ENCODE assay signal across 1 cellular context in genomic region chr18:22563098-22563707, GRCh38.
TF ChIP-seq lines count a peak whose summit lies in the region.

No MANE protein-coding gene starts in this region.

TF ChIP-seq in HEK293, 187 proteins besides CTCF, POLR2A, EP300 and RAD21 (continued from another document and continues in another):
- TF ChIP-seq ZNF510 (tag by site-specific recombination; IDR thresholded peaks at IDR 0.05; ENCODE audit: insufficient replicate concordance) (no peak), ZNF19 (tag by site-specific recombination; IDR thresholded peaks at IDR 0.05; ENCODE audit: low read depth) (no peak), ZNF610 (tag by site-specific recombination; IDR thresholded peaks at IDR 0.05; ENCODE audit: borderline replicate concordance) (no peak), OSR2 (tag by site-specific recombination; IDR thresholded peaks at IDR 0.05) (no peak), KLF7 (tag by site-specific recombination; IDR thresholded peaks at IDR 0.05; ENCODE audit: borderline replicate concordance) (no peak), ZNF549 (tag by site-specific recombination; IDR thresholded peaks at IDR 0.05) (no peak), HOXA7 (CRISPR knock-in tag; IDR thresholded peaks at IDR 0.05; ENCODE audit: borderline replicate concordance) (no peak), ZNF561 (tag by site-specific recombination; IDR thresholded peaks at IDR 0.05; ENCODE audit: borderline replicate concordance) (no peak), ZNF518A (tag by site-specific recombination; conservative IDR thresholded peaks at IDR 0.05; ENCODE audit: low read depth) (no peak), KLF1 (tag by site-specific recombination; IDR thresholded peaks at IDR 0.05) (no peak), SP3 (tag by site-specific recombination; IDR thresholded peaks at IDR 0.05) (no peak), ZNF362 (tag by site-specific recombination; IDR thresholded peaks at IDR 0.05) (no peak), ZBTB48 (tag by site-specific recombination; IDR thresholded peaks at IDR 0.05) (0 out of 2 replicates have a peak, but pooled peaks have one; percentile 33), ZNF548 (tag by site-specific recombination; IDR thresholded peaks at IDR 0.05) (no peak), ZFP3 (tag by site-specific recombination; IDR thresholded peaks at IDR 0.05; ENCODE audit: low read depth) (no peak), ZBTB26 (tag by site-specific recombination; optimal IDR thresholded peaks at IDR 0.05) (no peak), ZNF514 (tag by site-specific recombination; IDR thresholded peaks at IDR 0.05) (no peak), SALL2 (tag by site-specific recombination; IDR thresholded peaks at IDR 0.05; ENCODE audit: borderline replicate concordance) (no peak), ZNF530 (tag by site-specific recombination; IDR thresholded peaks at IDR 0.05; ENCODE audit: low read depth) (no peak), ZBTB21 (tag by site-specific recombination; IDR thresholded peaks at IDR 0.05) (no peak), ZBTB7A (tag by site-specific recombination; IDR thresholded peaks at IDR 0.05; ENCODE audit: low read depth) (no peak), ZBTB10 (tag by site-specific recombination; IDR thresholded peaks at IDR 0.05) (no peak), ZNF404 (tag by site-specific recombination; IDR thresholded peaks at IDR 0.05) (no peak), ZBTB44 (tag by site-specific recombination; IDR thresholded peaks at IDR 0.05) (no peak), ZNF114 (tag by site-specific recombination; IDR thresholded peaks at IDR 0.05) (no peak), ZNF600 (tag by site-specific recombination; IDR thresholded peaks at IDR 0.05) (no peak), ZNF639 (tag by site-specific recombination; IDR thresholded peaks at IDR 0.05) (no peak), ZNF221 (tag by site-specific recombination; IDR thresholded peaks at IDR 0.05; ENCODE audit: borderline replicate concordance) (no peak), ZNF629 (tag by site-specific recombination; IDR thresholded peaks at IDR 0.05) (no peak), ZNF658 (tag by site-specific recombination; IDR thresholded peaks at IDR 0.05) (no peak), ZNF654 (tag by site-specific recombination; IDR thresholded peaks at IDR 0.05; ENCODE audit: low read depth) (peak; percentile 90), KLF17 (tag by site-specific recombination; IDR thresholded peaks at IDR 0.05) (no peak), ZNF501 (tag by site-specific recombination; IDR thresholded peaks at IDR 0.05) (0 out of 2 replicates have a peak, but pooled peaks have one; percentile 34), ZNF366 (tag by site-specific recombination; conservative IDR thresholded peaks at IDR 0.05) (peak; percentile 48; the same call in 1 of the 2 replicates), ZNF391 (tag by site-specific recombination; IDR thresholded peaks at IDR 0.05; ENCODE audit: borderline replicate concordance, low read depth) (no peak), ZNF433 (tag by site-specific recombination; IDR thresholded peaks at IDR 0.05; ENCODE audit: low read depth) (no peak), ZNF571 (tag by site-specific recombination; IDR thresholded peaks at IDR 0.05) (no peak), MEIS1 (CRISPR knock-in tag; IDR thresholded peaks at IDR 0.05; ENCODE audit: borderline replicate concordance) (no peak), ZNF394 (tag by site-specific recombination; IDR thresholded peaks at IDR 0.05; ENCODE audit: borderline replicate concordance) (peak; percentile 38), ZNF768 (tag by site-specific recombination; IDR thresholded peaks at IDR 0.05) (no peak)
- TF ChIP-seq, protein P1, sequence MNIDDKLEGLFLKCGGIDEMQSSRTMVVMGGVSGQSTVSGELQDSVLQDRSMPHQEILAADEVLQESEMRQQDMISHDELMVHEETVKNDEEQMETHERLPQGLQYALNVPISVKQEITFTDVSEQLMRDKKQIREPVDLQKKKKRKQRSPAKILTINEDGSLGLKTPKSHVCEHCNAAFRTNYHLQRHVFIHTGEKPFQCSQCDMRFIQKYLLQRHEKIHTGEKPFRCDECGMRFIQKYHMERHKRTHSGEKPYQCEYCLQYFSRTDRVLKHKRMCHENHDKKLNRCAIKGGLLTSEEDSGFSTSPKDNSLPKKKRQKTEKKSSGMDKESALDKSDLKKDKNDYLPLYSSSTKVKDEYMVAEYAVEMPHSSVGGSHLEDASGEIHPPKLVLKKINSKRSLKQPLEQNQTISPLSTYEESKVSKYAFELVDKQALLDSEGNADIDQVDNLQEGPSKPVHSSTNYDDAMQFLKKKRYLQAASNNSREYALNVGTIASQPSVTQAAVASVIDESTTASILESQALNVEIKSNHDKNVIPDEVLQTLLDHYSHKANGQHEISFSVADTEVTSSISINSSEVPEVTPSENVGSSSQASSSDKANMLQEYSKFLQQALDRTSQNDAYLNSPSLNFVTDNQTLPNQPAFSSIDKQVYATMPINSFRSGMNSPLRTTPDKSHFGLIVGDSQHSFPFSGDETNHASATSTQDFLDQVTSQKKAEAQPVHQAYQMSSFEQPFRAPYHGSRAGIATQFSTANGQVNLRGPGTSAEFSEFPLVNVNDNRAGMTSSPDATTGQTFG (tag by site-specific recombination; IDR thresholded peaks at IDR 0.05; ENCODE audit: borderline replicate concordance) = no peak
- TF ChIP-seq, protein P2, sequence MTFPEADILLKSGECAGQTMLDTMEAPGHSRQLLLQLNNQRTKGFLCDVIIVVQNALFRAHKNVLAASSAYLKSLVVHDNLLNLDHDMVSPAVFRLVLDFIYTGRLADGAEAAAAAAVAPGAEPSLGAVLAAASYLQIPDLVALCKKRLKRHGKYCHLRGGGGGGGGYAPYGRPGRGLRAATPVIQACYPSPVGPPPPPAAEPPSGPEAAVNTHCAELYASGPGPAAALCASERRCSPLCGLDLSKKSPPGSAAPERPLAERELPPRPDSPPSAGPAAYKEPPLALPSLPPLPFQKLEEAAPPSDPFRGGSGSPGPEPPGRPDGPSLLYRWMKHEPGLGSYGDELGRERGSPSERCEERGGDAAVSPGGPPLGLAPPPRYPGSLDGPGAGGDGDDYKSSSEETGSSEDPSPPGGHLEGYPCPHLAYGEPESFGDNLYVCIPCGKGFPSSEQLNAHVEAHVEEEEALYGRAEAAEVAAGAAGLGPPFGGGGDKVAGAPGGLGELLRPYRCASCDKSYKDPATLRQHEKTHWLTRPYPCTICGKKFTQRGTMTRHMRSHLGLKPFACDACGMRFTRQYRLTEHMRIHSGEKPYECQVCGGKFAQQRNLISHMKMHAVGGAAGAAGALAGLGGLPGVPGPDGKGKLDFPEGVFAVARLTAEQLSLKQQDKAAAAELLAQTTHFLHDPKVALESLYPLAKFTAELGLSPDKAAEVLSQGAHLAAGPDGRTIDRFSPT (tag by site-specific recombination; IDR thresholded peaks at IDR 0.05) = 0 out of 2 replicates have a peak, but pooled peaks have one; percentile 20
